8 cellular contexts compared by ENCODE assay signal in genomic region chr1:11478571-11479374, GRCh38. TPM values are rescaled to one million over a fixed set of nuclear protein-coding genes. Genes with fewer than 3 reads are reported as not detected.
DNase-seq lines count a peak whose midpoint lies in the region; ATAC-seq and TF ChIP-seq lines count a peak whose summit lies in the region.

A gene with protein sequence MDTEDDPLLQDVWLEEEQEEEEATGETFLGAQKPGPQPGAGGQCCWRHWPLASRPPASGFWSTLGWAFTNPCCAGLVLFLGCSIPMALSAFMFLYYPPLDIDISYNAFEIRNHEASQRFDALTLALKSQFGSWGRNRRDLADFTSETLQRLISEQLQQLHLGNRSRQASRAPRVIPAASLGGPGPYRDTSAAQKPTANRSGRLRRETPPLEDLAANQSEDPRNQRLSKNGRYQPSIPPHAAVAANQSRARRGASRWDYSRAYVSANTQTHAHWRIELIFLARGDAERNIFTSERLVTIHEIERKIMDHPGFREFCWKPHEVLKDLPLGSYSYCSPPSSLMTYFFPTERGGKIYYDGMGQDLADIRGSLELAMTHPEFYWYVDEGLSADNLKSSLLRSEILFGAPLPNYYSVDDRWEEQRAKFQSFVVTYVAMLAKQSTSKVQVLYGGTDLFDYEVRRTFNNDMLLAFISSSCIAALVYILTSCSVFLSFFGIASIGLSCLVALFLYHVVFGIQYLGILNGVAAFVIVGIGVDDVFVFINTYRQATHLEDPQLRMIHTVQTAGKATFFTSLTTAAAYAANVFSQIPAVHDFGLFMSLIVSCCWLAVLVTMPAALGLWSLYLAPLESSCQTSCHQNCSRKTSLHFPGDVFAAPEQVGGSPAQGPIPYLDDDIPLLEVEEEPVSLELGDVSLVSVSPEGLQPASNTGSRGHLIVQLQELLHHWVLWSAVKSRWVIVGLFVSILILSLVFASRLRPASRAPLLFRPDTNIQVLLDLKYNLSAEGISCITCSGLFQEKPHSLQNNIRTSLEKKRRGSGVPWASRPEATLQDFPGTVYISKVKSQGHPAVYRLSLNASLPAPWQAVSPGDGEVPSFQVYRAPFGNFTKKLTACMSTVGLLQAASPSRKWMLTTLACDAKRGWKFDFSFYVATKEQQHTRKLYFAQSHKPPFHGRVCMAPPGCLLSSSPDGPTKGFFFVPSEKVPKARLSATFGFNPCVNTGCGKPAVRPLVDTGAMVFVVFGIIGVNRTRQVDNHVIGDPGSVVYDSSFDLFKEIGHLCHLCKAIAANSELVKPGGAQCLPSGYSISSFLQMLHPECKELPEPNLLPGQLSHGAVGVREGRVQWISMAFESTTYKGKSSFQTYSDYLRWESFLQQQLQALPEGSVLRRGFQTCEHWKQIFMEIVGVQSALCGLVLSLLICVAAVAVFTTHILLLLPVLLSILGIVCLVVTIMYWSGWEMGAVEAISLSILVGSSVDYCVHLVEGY (N-terminal part only) (plus strand): TSS chr1:11479155. CDS start chr1:11500993, 21,838 bp downstream.

- H3K4me1 Mint-ChIP-seq in CD4-positive, alpha-beta memory T cell = peaks cover 7 to 24% (median 10%) of the 10 kb centered on the region in 4 donors
- peaks cover 13% of the 10 kb centered on the region for H3K4me1 Mint-ChIP-seq in neural progenitor cell

- ATAC-seq in GM19438 (IDR thresholded peaks at IDR 0.05; ENCODE audit: low read depth, unreplicated experiment) = peak; percentile 80

- no peaks in the 10 kb centered on the region for H3K36me3 ChIP-seq in CD4-positive, alpha-beta memory T cell (ENCODE audit: insufficient read depth, low read length)
- no peaks in the 10 kb centered on the region for H3K36me3 ChIP-seq in neural progenitor cell

- intact Hi-C loops in CD4-positive, alpha-beta memory T cell (cut with micrococcal nuclease) = no loop called here

- peak within 1 kb of the TSS; percentile 99 for H3K4me2 ChIP-seq in neural progenitor cell

- peak within 1 kb of the TSS; percentile 98 for H3K9ac ChIP-seq in neural progenitor cell

- no peaks in the 10 kb centered on the region for H3F3A ChIP-seq in neural progenitor cell (ENCODE audit: low read depth)

- H2AFZ ChIP-seq in neural progenitor cell (replicated peaks) = peak within 1 kb of the TSS; percentile 99

- peaks cover 6% of the 10 kb centered on the region for H3K27me3 ChIP-seq in CD4-positive, alpha-beta memory T cell (ENCODE audit: insufficient read depth, low read length)
- H3K27me3 ChIP-seq in neural progenitor cell = peaks cover 62% of the 10 kb centered on the region

- H3K27ac Mint-ChIP-seq in CD4-positive, alpha-beta memory T cell = no peak within 1 kb of the TSS
- peak within 1 kb of the TSS; percentile 63 for H3K27ac Mint-ChIP-seq in neural progenitor cell

- TF ChIP-seq CTCF in neural progenitor cell (IDR thresholded peaks at IDR 0.05) = peak; percentile 77

- H3K79me2 ChIP-seq in neural progenitor cell (ENCODE audit: low read depth) = no peaks in the 10 kb centered on the region

- H3K27ac ChIP-seq in CD4-positive, alpha-beta memory T cell (ENCODE audit: low read depth, low read length) = no peak within 1 kb of the TSS
- H3K27ac ChIP-seq in neural progenitor cell = peak within 1 kb of the TSS; percentile 99

- POLR2A ChIA-PET in CD4-positive, alpha-beta memory T cell (lab: Charles Lee; ENCODE audit: partially characterized antibody) = no interaction called here

- DNase-seq in CD4-positive, alpha-beta memory T cell = peak; percentile 57 to 63 (median 59)
- peak; percentile 96 for DNase-seq in HuH-7.5 (ENCODE audit: low spot score)
- peak; percentile 31 to 49 for DNase-seq in activated T-helper 1 cell treated with anti-CD3 and anti-CD28 coated beads, Interleukin-2, amount 50 U/mL, for 16 hours (ENCODE audit: low read depth in 1 of 2, low spot score in 1 of 2)
- DNase-seq in fibroblast of peridontal ligament (ENCODE audit: extremely low read depth) = peak; percentile 8
- peak; percentile 96 for DNase-seq in neural progenitor cell (ENCODE audit: low spot score)
- DNase-seq in stromal cell of bone marrow (ENCODE audit: low read depth) = peak; percentile 4

- peaks cover 55% of the 10 kb centered on the region for H4K20me1 ChIP-seq in neural progenitor cell (ENCODE audit: low read depth)

- H3K27me3 Mint-ChIP-seq in CD4-positive, alpha-beta memory T cell = peaks cover 36 to 37% of the 10 kb centered on the region in 2 donors
- H3K27me3 Mint-ChIP-seq in neural progenitor cell (ENCODE audit: insufficient read depth, low read depth) = peaks cover 31% of the 10 kb centered on the region

- H3K9me3 Mint-ChIP-seq in CD4-positive, alpha-beta memory T cell = peaks cover 0 to 5% (median under 1%) of the 10 kb centered on the region in 8 donors
- H3K9me3 Mint-ChIP-seq in neural progenitor cell = no peaks in the 10 kb centered on the region

- H3K4me3 Mint-ChIP-seq in CD4-positive, alpha-beta memory T cell = peak within 1 kb of the TSS; percentile 50 to 78 (median 58)
- H3K4me3 Mint-ChIP-seq in neural progenitor cell = peak within 1 kb of the TSS; percentile 88

- peak within 1 kb of the TSS in 1 of 2 donors; percentile 52 for H3K4me3 ChIP-seq in CD4-positive, alpha-beta memory T cell (ENCODE audit: low read length in 2 of 2)
- H3K4me3 ChIP-seq in neural progenitor cell = peak within 1 kb of the TSS; percentile 96

- no peaks in the 10 kb centered on the region for H3K9me3 ChIP-seq in CD4-positive, alpha-beta memory T cell (ENCODE audit: control insufficient read depth in 1 of 2, low read length in 2 of 2)
- no peaks in the 10 kb centered on the region for H3K9me3 ChIP-seq in neural progenitor cell (ENCODE audit: low read depth)

- H3K4me1 ChIP-seq in CD4-positive, alpha-beta memory T cell (ENCODE audit: insufficient read depth, low read length) = peaks cover 10% of the 10 kb centered on the region
- peaks cover 6% of the 10 kb centered on the region for H3K4me1 ChIP-seq in neural progenitor cell

- CTCF ChIA-PET in CD4-positive, alpha-beta memory T cell (lab: Charles Lee; ENCODE audit: partially characterized antibody) = interaction anchor here (1.7 kb wide), 1 partner anchor 14 kb away, joined by 5 read pairs; no protein-coding TSS in a partner anchor

- H3K36me3 Mint-ChIP-seq in CD4-positive, alpha-beta memory T cell = peaks cover 3 to 9% of the 10 kb centered on the region in 2 donors
- peaks cover 2% of the 10 kb centered on the region for H3K36me3 Mint-ChIP-seq in neural progenitor cell

TF ChIP-seq in PFSK-1, 5 proteins besides CTCF, POLR2A, EP300 and RAD21:
- TF ChIP-seq SIN3A (IDR thresholded peaks at IDR 0.05; ENCODE audit: borderline replicate concordance, insufficient read depth, low read length) (no peak), POLR2AphosphoS5 (IDR thresholded peaks at IDR 0.05; ENCODE audit: low read depth, low read length) (peak; percentile 88), TAF1 (IDR thresholded peaks at IDR 0.05; ENCODE audit: borderline replicate concordance, insufficient read depth, low read length) (peak; percentile 83), REST (IDR thresholded peaks at IDR 0.05; ENCODE audit: insufficient read depth in 1 of 2, low read depth in 2 of 2, low read length in 2 of 2) (peak; percentile 66 to 70; a peak in 3 of 4 replicates), FOXP2 (optimal IDR thresholded peaks at IDR 0.05; ENCODE audit: borderline replicate concordance, extremely low read depth, extremely low read length, insufficient read depth) (no peak)

RNA-seq across cellular contexts. Expression of the gene that starts here (rescaled TPM):
- total RNA-seq in CD4-positive, alpha-beta memory T cell = under 1 TPM; 0.11 to 0.61 TPM
- under 1 TPM in 1 of 2 donors, not detected in 1; 0.42 TPM for polyA plus RNA-seq in CD4-positive, alpha-beta memory T cell
- 5.3 TPM for polyA plus RNA-seq in PFSK-1 (2012; ENCODE audit: insufficient read length, low read depth)
- 2.0 and 3.4 TPM in 2 replicates for total RNA-seq in neural progenitor cell (ENCODE audit: low replicate concordance)

Comparison
In these comparisons a context has a peak if more than half of its experiments do, and no peak if none do; other contexts are left out.
1. Peak in DNase-seq in CD4-positive, alpha-beta memory T cell; RNA of the gene not detected or under 1 TPM.
2. DNase-seq: peak in every context shown above with its lines; median percentile 96 in HuH-7.5; 96 in neural progenitor cell; 59 in CD4-positive, alpha-beta memory T cell; 40 in activated T-helper 1 cell treated with anti-CD3 and anti-CD28 coated beads, Interleukin-2, amount 50 U/mL, for 16 hours; 8 in fibroblast of peridontal ligament; 4 in stromal cell of bone marrow.